Comparison of ENCODE assay signal across 8 cellular contexts in the genomic region with DNA sequence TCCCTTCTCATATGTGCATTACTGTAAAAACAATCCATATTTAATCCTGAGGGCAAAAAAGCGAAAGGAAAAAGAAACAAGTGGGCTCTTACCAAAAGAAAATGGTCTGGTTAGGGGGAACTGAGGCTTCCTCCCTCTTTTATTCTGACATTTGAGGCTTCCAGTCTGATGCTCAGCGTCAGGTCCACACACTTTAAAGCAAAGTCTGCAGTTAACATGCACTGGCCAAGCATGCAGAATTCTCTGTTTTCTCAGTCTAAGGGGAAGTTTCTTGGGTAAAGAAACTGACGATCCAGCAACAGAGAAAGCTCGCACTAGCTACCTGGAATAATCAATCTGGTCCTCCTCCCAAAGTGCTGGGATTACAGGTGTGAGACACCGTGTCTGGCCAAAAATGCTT. TPM values are rescaled to one million over a fixed set of nuclear protein-coding genes. Genes with fewer than 3 reads are reported as not detected.
DNase-seq lines count a peak whose midpoint lies in the region; ATAC-seq and TF ChIP-seq lines count a peak whose summit lies in the region.
"Had no signal": no experiment of that assay in that cellular context is flagged by ENCODE, and none has a peak within 500 bp of the region (broad histone marks: within the 10 kb centered on the region; RNA-seq: fewer than 3 reads in every experiment).

No MANE protein-coding gene starts in this region.

- no peaks in the 10 kb centered on the region for H3K27me3 ChIP-seq in adrenal gland

- 38 to 52% (median 42%) methylated on average over 5 of the region's 5 CpGs for WGBS in adrenal gland, 4 donors

- H3K36me3 ChIP-seq in adrenal gland (replicated peaks in 1 of 2): no peaks in the 10 kb centered on the region

- H3K9me3 ChIP-seq in adrenal gland (replicated peaks in 1 of 3): no peaks in the 10 kb centered on the region

- no peak for TF ChIP-seq POLR2A in adrenal gland (IDR thresholded peaks at IDR 0.05)

- no peaks in the 10 kb centered on the region for H3K4me1 ChIP-seq in adrenal gland (replicated peaks in 1 of 2)

- DNase-seq in EL (peak; percentile 19), progenitor cell of endocrine pancreas (ENCODE audit: low spot score, unreplicated experiment) (no peak), adrenal gland (no peak)
- DNase-seq in central memory CD8-positive, alpha-beta T cell (ENCODE audit: low spot score in 2 of 2): no peak
- DNase-seq in stimulated activated naive CD4-positive, alpha-beta T cell treated with Interleukin-2 at 50 U/mL for 16 hours (lab: John Stamatoyannopoulos, UW): no peak
- DNase-seq: left cardiac atrium had no signal

- H3K36me3 Mint-ChIP-seq in central memory CD8-positive, alpha-beta T cell (ENCODE audit: insufficient read depth): no peaks in the 10 kb centered on the region
- no peaks in the 10 kb centered on the region for H3K36me3 Mint-ChIP-seq in progenitor cell of endocrine pancreas (ENCODE audit: insufficient read depth)

- TF ChIP-seq CTCF in progenitor cell of endocrine pancreas (IDR thresholded peaks at IDR 0.05; ENCODE audit: unreplicated experiment): no peak
- no peak for TF ChIP-seq CTCF in adrenal gland (IDR thresholded peaks at IDR 0.05)

- H3K9me3 Mint-ChIP-seq in central memory CD8-positive, alpha-beta T cell: no peaks in the 10 kb centered on the region
- no peaks in the 10 kb centered on the region for H3K9me3 Mint-ChIP-seq in progenitor cell of endocrine pancreas (ENCODE audit: low read depth)

- no peak overlapping the region for H3K27ac ChIP-seq in adrenal gland

- H3K4me1 Mint-ChIP-seq in central memory CD8-positive, alpha-beta T cell: peaks cover 6% of the 10 kb centered on the region
- H3K4me1 Mint-ChIP-seq in progenitor cell of endocrine pancreas (ENCODE audit: low read depth): no peaks in the 10 kb centered on the region

- peak overlapping the region in 1 of 4 donors; percentile 4 for H3K4me3 ChIP-seq in adrenal gland

- peak; percentile 40 for ATAC-seq in HG02798 (IDR thresholded peaks at IDR 0.05; ENCODE audit: poor library complexity, unreplicated experiment)
- ATAC-seq in central memory CD8-positive, alpha-beta T cell (replicated peaks; ENCODE audit: extremely low read depth, poor library complexity, severe bottlenecking): no peak
- ATAC-seq in HG03135 (IDR thresholded peaks at IDR 0.05; ENCODE audit: unreplicated experiment): no peak

- no peak overlapping the region for H3K27ac Mint-ChIP-seq in central memory CD8-positive, alpha-beta T cell (ENCODE audit: low read depth)
- no peak overlapping the region for H3K27ac Mint-ChIP-seq in progenitor cell of endocrine pancreas

- H3K27me3 Mint-ChIP-seq in central memory CD8-positive, alpha-beta T cell: peaks cover 28% of the 10 kb centered on the region
- no peaks in the 10 kb centered on the region for H3K27me3 Mint-ChIP-seq in progenitor cell of endocrine pancreas

- intact Hi-C loops in adrenal gland (cut with DNase I): no loop called here

- peak overlapping the region; percentile 48 for H3K4me3 Mint-ChIP-seq in central memory CD8-positive, alpha-beta T cell
- H3K4me3 Mint-ChIP-seq in progenitor cell of endocrine pancreas (ENCODE audit: low read depth): peak overlapping the region; percentile 50

RNA-seq across cellular contexts. Expression of gene TRIM59, which starts 36.3 kb away (rescaled TPM):
- total RNA-seq in progenitor cell of endocrine pancreas (24.5 and 24.8 TPM in 2 replicates), adrenal gland (1 to 10 TPM in 5 of 8 donors, under 1 TPM in 3; 0.35 to 2.7 (median 1.2) TPM)
- polyA plus RNA-seq in adrenal gland: under 1 TPM; 0.32 to 0.93 (median 0.61) TPM
